In genomic region chr22:42443240-42444059, GRCh38 we compare ENCODE assay signal across 9 cellular contexts. TPM values are rescaled to one million over a fixed set of nuclear protein-coding genes. Genes with fewer than 3 reads are reported as not detected.
DNase-seq lines count a peak whose midpoint lies in the region; ATAC-seq and TF ChIP-seq lines count a peak whose summit lies in the region.
"Had no signal": no experiment of that assay in that cellular context is flagged by ENCODE, and none has a peak within 500 bp of the region (broad histone marks: within the 10 kb centered on the region; RNA-seq: fewer than 3 reads in every experiment).

No MANE protein-coding gene starts in this region.

- WGBS in prostate gland = 35% methylated on average over 6 of the region's 6 CpGs

- intact Hi-C loops in prostate gland (cut with DNase I) = no loop called here

- peaks cover 40% of the 10 kb centered on the region for H3F3A ChIP-seq in DOHH2 (ENCODE audit: control insufficient read depth, insufficient read depth)

- no peak for TF ChIP-seq CTCF in DOHH2 (IDR thresholded peaks at IDR 0.05; ENCODE audit: low read depth, low read length, poor library complexity, severe bottlenecking)
- no peak for TF ChIP-seq CTCF in epithelial cell of esophagus (IDR thresholded peaks at IDR 0.05; ENCODE audit: insufficient read depth, low read depth, low read length, missing control alignments)
- TF ChIP-seq CTCF in prostate gland (IDR thresholded peaks at IDR 0.05) = no peak
- no peak for TF ChIP-seq CTCF in endothelial cell (IDR thresholded peaks at IDR 0.05; ENCODE audit: unreplicated experiment)

- H3K36me3 Mint-ChIP-seq in endothelial cell (ENCODE audit: low read depth, unreplicated experiment) = no peaks in the 10 kb centered on the region

- H3K4me1 Mint-ChIP-seq in endothelial cell (ENCODE audit: unreplicated experiment) = peaks cover 26% of the 10 kb centered on the region

- H3K9me2 ChIP-seq in DOHH2 (replicated peaks; ENCODE audit: control insufficient read depth, low read length) = no peaks in the 10 kb centered on the region

- no peak overlapping the region for H3K27ac Mint-ChIP-seq in endothelial cell (ENCODE audit: unreplicated experiment)

- peaks cover 74% of the 10 kb centered on the region for H3K4me1 ChIP-seq in DOHH2 (ENCODE audit: control insufficient read depth, low read length)
- peaks cover 6% of the 10 kb centered on the region for H3K4me1 ChIP-seq in prostate gland (replicated peaks)

- no peak overlapping the region for H3K4me3 Mint-ChIP-seq in endothelial cell (ENCODE audit: unreplicated experiment)

- H3K36me3 ChIP-seq in DOHH2 (ENCODE audit: control insufficient read depth, low read length) = peaks cover 4% of the 10 kb centered on the region; the same call in 1 of the 2 replicates
- H3K36me3 ChIP-seq in prostate gland = no peaks in the 10 kb centered on the region
- H3K36me3 ChIP-seq: HAP-1 had no signal

- H3K27me3 ChIP-seq in DOHH2 (ENCODE audit: control insufficient read depth, low read length) (no peaks in the 10 kb centered on the region), prostate gland (replicated peaks; ENCODE audit: insufficient read depth) (no peaks in the 10 kb centered on the region)

- H3K4me2 ChIP-seq in DOHH2 (ENCODE audit: low read length) = peak overlapping the region; percentile 100

- no peaks in the 10 kb centered on the region for H3K9me3 Mint-ChIP-seq in endothelial cell (ENCODE audit: unreplicated experiment)

- peaks cover 19% of the 10 kb centered on the region for H3K79me2 ChIP-seq in DOHH2 (ENCODE audit: control insufficient read depth, low read length)

- TF ChIP-seq POLR2A in prostate gland (IDR thresholded peaks at IDR 0.05) = no peak
- TF ChIP-seq POLR2A in GM18505 (IDR thresholded peaks at IDR 0.05; ENCODE audit: borderline replicate concordance, extremely low read depth, insufficient read depth, insufficient read length) = no peak

- peaks cover 3% of the 10 kb centered on the region for H3K27me3 Mint-ChIP-seq in endothelial cell (ENCODE audit: unreplicated experiment)

- no peaks in the 10 kb centered on the region for H4K20me1 ChIP-seq in DOHH2 (ENCODE audit: control insufficient read depth, insufficient read depth, low read depth, low read length)

- DNase-seq in RKO (ENCODE audit: low spot score) = peak; percentile 47
- peak; percentile 30 for DNase-seq in epithelial cell of esophagus (ENCODE audit: low read depth)
- DNase-seq in prostate gland (ENCODE audit: low spot score) = no peak
- DNase-seq in islet precursor cell = no peak
- no peak for DNase-seq in foreskin melanocyte
- DNase-seq in endothelial cell (ENCODE audit: low spot score) = no peak

- ATAC-seq in GM18505 (IDR thresholded peaks at IDR 0.05; ENCODE audit: unreplicated experiment) = no peak

- no peaks in the 10 kb centered on the region for H3K9me3 ChIP-seq in DOHH2 (ENCODE audit: control insufficient read depth, insufficient read depth, low read length)
- no peaks in the 10 kb centered on the region for H3K9me3 ChIP-seq in prostate gland
- H3K9me3 ChIP-seq: HAP-1 had no signal

- peak overlapping the region; percentile 83 for H3K27ac ChIP-seq in DOHH2 (ENCODE audit: low read depth, low read length)
- peak overlapping the region; percentile 51 to 66 for H3K27ac ChIP-seq in prostate gland

- H3K4me3 ChIP-seq in DOHH2 (ENCODE audit: low read length) = peak overlapping the region; percentile 86
- H3K4me3 ChIP-seq in epithelial cell of esophagus (ENCODE audit: low read length) = no peak overlapping the region
- peak overlapping the region in 1 of 2 donors; percentile 17 for H3K4me3 ChIP-seq in prostate gland

RNA-seq across cellular contexts. Expression of gene NFAM1, which starts 11.2 kb away (rescaled TPM):
- 1 to 10 TPM in 1 of 2 donors, under 1 TPM in 1; 0.36 to 2.4 TPM for total RNA-seq in prostate gland
- 1.6 TPM for total RNA-seq in endothelial cell (ENCODE audit: unreplicated experiment)

Comparison
In these comparisons a context has a peak if more than half of its experiments do, and no peak if none do; other contexts are left out.
1. DNase-seq: peak in RKO (single experiment) and epithelial cell of esophagus (single experiment); none in prostate gland (single experiment), islet precursor cell (single experiment), foreskin melanocyte (single experiment) and endothelial cell (single experiment).